In genomic region chr13:20903164-20903475, GRCh38 we compare ENCODE assay signal across 8 cellular contexts. TPM values are rescaled to one million over a fixed set of nuclear protein-coding genes. Genes with fewer than 3 reads are reported as not detected.
DNase-seq lines count a peak whose midpoint lies in the region; ATAC-seq and TF ChIP-seq lines count a peak whose summit lies in the region.

No MANE protein-coding gene starts in this region.

- no peak for DNase-seq in GM23338 (ENCODE audit: low spot score)
- DNase-seq in WERI-Rb-1: no peak
- DNase-seq in foreskin keratinocyte: peak in 1 of 2 donors; percentile 20
- DNase-seq in skeletal muscle cell (ENCODE audit: low read depth): no peak
- DNase-seq in GF-D8 (lab: John Stamatoyannopoulos, UW): no peak
- no peak for DNase-seq in activated gamma-delta T cell (lab: John Stamatoyannopoulos, UW)
- no peak for DNase-seq in cerebellar cortex (ENCODE audit: low spot score)

- H3K9me3 ChIP-seq in WERI-Rb-1 (ENCODE audit: severe bottlenecking): no peaks in the 10 kb centered on the region

- H3K79me2 ChIP-seq in GM23338 (replicated peaks; ENCODE audit: insufficient read depth): peaks cover 44% of the 10 kb centered on the region

- no peak for TF ChIP-seq CTCF in GM23338 (conservative IDR thresholded peaks at IDR 0.05; ENCODE audit: low read depth in 2 of 2)
- no peak for TF ChIP-seq CTCF in WERI-Rb-1 (IDR thresholded peaks at IDR 0.05; ENCODE audit: low read depth, low read length)
- no peak for TF ChIP-seq CTCF in foreskin keratinocyte (conservative IDR thresholded peaks at IDR 0.05)

- H3F3A ChIP-seq in GM23338 (replicated peaks; ENCODE audit: low read depth): no peaks in the 10 kb centered on the region

- peak overlapping the region; percentile 81 for H3K4me2 ChIP-seq in GM23338

- H3K27ac ChIP-seq in GM23338 (ENCODE audit: low read depth) (peak overlapping the region; percentile 95), WERI-Rb-1 (peak overlapping the region; percentile 95), foreskin keratinocyte (peak overlapping the region; percentile 91)

- peak overlapping the region; percentile 99 for H2AFZ ChIP-seq in GM23338

- no peaks in the 10 kb centered on the region for H3K27me3 ChIP-seq in GM23338 (ENCODE audit: insufficient read depth)
- no peaks in the 10 kb centered on the region for H3K27me3 ChIP-seq in WERI-Rb-1 (ENCODE audit: insufficient read depth, low read depth, severe bottlenecking)
- H3K27me3 ChIP-seq in foreskin keratinocyte: no peaks in the 10 kb centered on the region

- H3K27ac Mint-ChIP-seq in GM23338: peak overlapping the region; percentile 98

- peaks cover 16% of the 10 kb centered on the region for H3K36me3 Mint-ChIP-seq in GM23338 (ENCODE audit: low read depth)

- H3K36me3 ChIP-seq in GM23338 (ENCODE audit: insufficient read depth) (no peaks in the 10 kb centered on the region; the same call in 1 of the 2 replicates), WERI-Rb-1 (peaks cover 29% of the 10 kb centered on the region)

- H3K9me2 ChIP-seq in GM23338 (ENCODE audit: insufficient read depth): no peaks in the 10 kb centered on the region

- H3K4me1 Mint-ChIP-seq in GM23338: peaks cover 13% of the 10 kb centered on the region

- H3K4me1 ChIP-seq in GM23338 (ENCODE audit: insufficient read depth): peaks cover 9% of the 10 kb centered on the region
- no peaks in the 10 kb centered on the region for H3K4me1 ChIP-seq in foreskin keratinocyte

- peak overlapping the region; percentile 100 for H3K4me3 ChIP-seq in GM23338
- peak overlapping the region; percentile 86 for H3K4me3 ChIP-seq in WERI-Rb-1 (ENCODE audit: low read depth, low read length)
- peak overlapping the region; percentile 88 for H3K4me3 ChIP-seq in skeletal muscle cell (ENCODE audit: low read depth, low read length)

- H4K20me1 ChIP-seq in GM23338 (replicated peaks; ENCODE audit: insufficient read depth): peaks cover 19% of the 10 kb centered on the region

- peaks cover 12% of the 10 kb centered on the region for H3K27me3 Mint-ChIP-seq in GM23338 (ENCODE audit: insufficient read depth, low read depth, poor library complexity)

- peak overlapping the region; percentile 92 for H3K4me3 Mint-ChIP-seq in GM23338

- H3K9me3 Mint-ChIP-seq in GM23338: peaks cover 6% of the 10 kb centered on the region

- ATAC-seq in GM23338 (no peak), foreskin keratinocyte (no peak), GM18867 (IDR thresholded peaks at IDR 0.05; ENCODE audit: unreplicated experiment) (no peak)

TF ChIP-seq in GM23338, 12 proteins besides CTCF, POLR2A, EP300 and RAD21 (continues in another document):
- TF ChIP-seq ZNF331 (CRISPR knock-in tag; IDR thresholded peaks at IDR 0.05; ENCODE audit: low read depth) (no peak), NANOG (IDR thresholded peaks at IDR 0.05; ENCODE audit: borderline replicate concordance) (no peak), REST (IDR thresholded peaks at IDR 0.05; ENCODE audit: unreplicated experiment) (no peak), EZH2phosphoT487 (IDR thresholded peaks at IDR 0.05; ENCODE audit: unreplicated experiment) (no peak), EZH2 (IDR thresholded peaks at IDR 0.05; ENCODE audit: low read depth, unreplicated experiment) (no peak), ETS1 (IDR thresholded peaks at IDR 0.05) (no peak), ZNF114 (CRISPR knock-in tag; IDR thresholded peaks at IDR 0.05) (no peak), JUNB (IDR thresholded peaks at IDR 0.05; ENCODE audit: unreplicated experiment) (no peak), CREB1 (CRISPR knock-in tag; IDR thresholded peaks at IDR 0.05; ENCODE audit: low read depth) (no peak), STAT1 (IDR thresholded peaks at IDR 0.05; ENCODE audit: unreplicated experiment) (no peak), POLR2AphosphoS5 (IDR thresholded peaks at IDR 0.05; ENCODE audit: low read depth) (no peak)

RNA-seq across cellular contexts. Expression of gene XPO4, which starts 0.6 kb away (rescaled TPM):
- total RNA-seq in GM23338 (2014; rRNA removed; shearing (Covaris generic)): 56.7 and 57.8 TPM in 2 replicates
- polyA plus RNA-seq in GM23338 (2016; fragmentation: Nextera tagmentation; extraction: Ambion mirVana) (12.0 and 14.1 TPM in 2 replicates), foreskin keratinocyte (3.3 and 3.6 TPM in 2 replicates)
- 21.1 and 22.5 TPM in 2 replicates for total RNA-seq in foreskin keratinocyte
